In genomic region chr6:169109821-169110220, GRCh38 we compare ENCODE assay signal across 15 cellular contexts.
A peak's percentile ranks its signal among the peaks of the same experiment; 100 is the strongest.
DNase-seq lines count a peak whose midpoint lies in the region; ATAC-seq and TF ChIP-seq lines count a peak whose summit lies in the region.
"Had no signal": no experiment of that assay in that cellular context is flagged by ENCODE, and none has a peak within 500 bp of the region (broad histone marks: within the 10 kb centered on the region; RNA-seq: fewer than 3 reads in every experiment).

No MANE protein-coding gene starts in this region.

- DNase-seq in Caki2 (ENCODE audit: low read depth) (peak; percentile 78), esophagus muscularis mucosa (ENCODE audit: extremely low spot score) (peak; percentile 80), left kidney (ENCODE audit: low read depth, low spot score) (peak; percentile 52), sciatic nerve (ENCODE audit: low spot score) (no peak), NCI-H2029 (lab: John Stamatoyannopoulos, UW) (no peak), iPS-NIHi11 (ENCODE audit: low spot score) (no peak), mucosa of gallbladder (ENCODE audit: low spot score) (no peak)
- DNase-seq: 8988T; C1 segment of cervical spinal cord; CD4-positive, alpha-beta T cell; DMS79; GOT3 had no signal

- no peak overlapping the region for H3K4me3 ChIP-seq in esophagus muscularis mucosa
- H3K4me3 ChIP-seq: GM12878, HAP-1 had no signal

- ATAC-seq in sciatic nerve (peak; percentile 74), GM19467 (IDR thresholded peaks at IDR 0.05; ENCODE audit: unreplicated experiment) (no peak)
- ATAC-seq: GM12878 had no signal

- in situ Hi-C loops in Caki2 (cut with HindIII; ENCODE audit: low pct_unique_long_range_greater_than_20kb, low sequenced_read_pairs) = no loop called here

- no peak overlapping the region for H3K27ac ChIP-seq in esophagus muscularis mucosa (replicated peaks in 1 of 4)

- H3K4me1 ChIP-seq in esophagus muscularis mucosa = no peaks in the 10 kb centered on the region
- H3K4me1 ChIP-seq: HAP-1 had no signal

- no peak for TF ChIP-seq EP300 in esophagus muscularis mucosa (IDR thresholded peaks at IDR 0.05)

- TF ChIP-seq CTCF in esophagus muscularis mucosa (IDR thresholded peaks at IDR 0.05) = no peak

- no peak for TF ChIP-seq POLR2A in esophagus muscularis mucosa (IDR thresholded peaks at IDR 0.05; ENCODE audit: low read depth)

- no peaks in the 10 kb centered on the region for H3K9me3 ChIP-seq in esophagus muscularis mucosa
- H3K9me3 ChIP-seq: HAP-1 had no signal

- intact Hi-C loops in esophagus muscularis mucosa (cut with DNase I) = no loop called here
- intact Hi-C loops in sciatic nerve (cut with DNase I) = no loop called here

- H3K27me3 ChIP-seq in esophagus muscularis mucosa = no peaks in the 10 kb centered on the region

- no peaks in the 10 kb centered on the region for H3K36me3 ChIP-seq in esophagus muscularis mucosa
- H3K36me3 ChIP-seq: HAP-1 had no signal

- 61% methylated on average over 3 of the region's 3 CpGs for WGBS in esophagus muscularis mucosa

Comparison
In these comparisons a context has a peak if more than half of its experiments do, and no peak if none do; other contexts are left out.
1. DNase-seq: peak in Caki2 (single experiment), esophagus muscularis mucosa (single experiment) and left kidney (single experiment); none in sciatic nerve (single experiment), NCI-H2029 (single experiment), iPS-NIHi11 (single experiment) and mucosa of gallbladder (single experiment).